Comparison of ENCODE assay signal across 12 cellular contexts in genomic region chr7:135938086-135938485, GRCh38.
"Had no signal": no experiment of that assay in that cellular context is flagged by ENCODE, and none has a peak within 500 bp of the region (broad histone marks: within the 10 kb centered on the region; RNA-seq: fewer than 3 reads in every experiment).

No MANE protein-coding gene starts in this region.

- H3K27me3 Mint-ChIP-seq: activated CD4-positive, alpha-beta T cell treated with anti-CD3 and anti-CD28 coated beads, Interleukin-2, amount 10 ng/mL, durations not matched to agents 7 days and 5 days; activated naive CD8-positive, alpha-beta T cell treated with anti-CD3 and anti-CD28 coated beads, Interleukin-2, amount 10 ng/mL, durations not matched to agents 7 days and 5 days; progenitor cell of endocrine pancreas; stimulated activated naive CD8-positive, alpha-beta T cell treated with anti-CD3 and anti-CD28 coated beads, Interleukin-15, amount 100 ng/mL, for 72 hours had no signal

- ATAC-seq: stimulated activated naive CD8-positive, alpha-beta T cell treated with anti-CD3 and anti-CD28 coated beads, Interleukin-15, amount 100 ng/mL, for 72 hours had no signal

- DNase-seq: activated CD4-positive, alpha-beta T cell treated with anti-CD3 and anti-CD28 coated beads, Interleukin-2, amount 10 ng/mL, durations not matched to agents 7 days and 5 days; activated naive CD4-positive, alpha-beta T cell treated with Interleukin-2 at 50 U/mL for 16 hours; activated naive CD8-positive, alpha-beta T cell treated with anti-CD3 and anti-CD28 coated beads, Interleukin-2, amount 10 ng/mL, durations not matched to agents 7 days and 5 days; amygdala; mesendoderm; stimulated activated naive CD8-positive, alpha-beta T cell treated with anti-CD3 and anti-CD28 coated beads, Interleukin-15, amount 100 ng/mL, for 72 hours; transverse colon; uterus had no signal

- H3K9me3 ChIP-seq: suprapubic skin, transverse colon, uterus had no signal

- H3K4me1 ChIP-seq: uterus had no signal

- H3K4me3 ChIP-seq: suprapubic skin, transverse colon, uterus had no signal

- H3K36me3 ChIP-seq: suprapubic skin, transverse colon, uterus had no signal

- H3K9me3 Mint-ChIP-seq: activated CD4-positive, alpha-beta T cell treated with anti-CD3 and anti-CD28 coated beads, Interleukin-2, amount 10 ng/mL, durations not matched to agents 7 days and 5 days; activated naive CD8-positive, alpha-beta T cell treated with anti-CD3 and anti-CD28 coated beads, Interleukin-2, amount 10 ng/mL, durations not matched to agents 7 days and 5 days; activated T-helper 2 cell treated with anti-CD3 and anti-CD28 coated beads, Interferon-gamma antibody, Interleukin-2, Interleukin-4, amounts not matched to agents 10 μg/mL and 5 μg/mL and 100 μg/mL, durations not matched to agents 14 hours and 24 hours and 36 hours; neural crest cell; stimulated activated naive CD8-positive, alpha-beta T cell treated with anti-CD3 and anti-CD28 coated beads, Interleukin-15, amount 100 ng/mL, for 72 hours had no signal

- H3K27ac ChIP-seq: suprapubic skin, transverse colon, uterus had no signal

- H3K27me3 ChIP-seq: suprapubic skin, transverse colon, uterus had no signal

- H3K4me3 Mint-ChIP-seq: activated CD4-positive, alpha-beta T cell treated with anti-CD3 and anti-CD28 coated beads, Interleukin-2, amount 10 ng/mL, durations not matched to agents 7 days and 5 days; activated naive CD8-positive, alpha-beta T cell treated with anti-CD3 and anti-CD28 coated beads, Interleukin-2, amount 10 ng/mL, durations not matched to agents 7 days and 5 days; neural crest cell; stimulated activated naive CD8-positive, alpha-beta T cell treated with anti-CD3 and anti-CD28 coated beads, Interleukin-15, amount 100 ng/mL, for 72 hours had no signal

- H3K27ac Mint-ChIP-seq: activated CD4-positive, alpha-beta T cell treated with anti-CD3 and anti-CD28 coated beads, Interleukin-2, amount 10 ng/mL, durations not matched to agents 7 days and 5 days; activated naive CD8-positive, alpha-beta T cell treated with anti-CD3 and anti-CD28 coated beads, Interleukin-2, amount 10 ng/mL, durations not matched to agents 7 days and 5 days; stimulated activated naive CD8-positive, alpha-beta T cell treated with anti-CD3 and anti-CD28 coated beads, Interleukin-15, amount 100 ng/mL, for 72 hours had no signal
